Comparison of ENCODE assay signal across 13 cellular contexts in the genomic region with DNA sequence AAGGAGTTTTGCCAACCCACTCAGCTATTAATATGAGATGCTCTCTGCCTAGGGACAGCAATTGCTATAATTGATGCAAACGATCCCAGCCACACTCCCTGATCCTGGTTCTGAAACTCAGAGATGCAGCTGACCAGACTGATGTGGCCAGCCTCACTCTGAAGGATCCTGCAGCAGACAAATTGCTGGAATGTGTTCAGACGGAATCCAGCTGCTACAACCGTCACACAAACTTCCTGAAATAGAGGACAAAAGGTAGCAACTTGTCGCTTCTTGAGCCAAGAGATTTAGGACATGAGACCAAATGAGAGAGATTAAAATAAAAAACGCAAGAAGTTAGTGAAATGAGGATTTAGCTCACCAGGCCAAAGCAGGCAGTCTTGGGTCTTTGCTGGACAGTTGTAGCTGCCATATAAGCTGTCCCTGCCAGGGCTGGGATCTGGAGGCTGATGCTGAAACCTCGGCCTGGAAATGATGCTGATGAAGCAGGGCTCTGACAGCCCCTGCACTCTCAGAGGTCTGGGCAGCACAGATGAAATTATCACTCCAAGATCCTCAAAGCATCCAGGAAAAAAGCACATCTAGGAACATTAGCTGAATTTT. TPM values are rescaled to one million over a fixed set of nuclear protein-coding genes. Genes with fewer than 3 reads are reported as not detected.
DNase-seq lines count a peak whose midpoint lies in the region; ATAC-seq and TF ChIP-seq lines count a peak whose summit lies in the region.
"Had no signal": no experiment of that assay in that cellular context is flagged by ENCODE, and none has a peak within 500 bp of the region (broad histone marks: within the 10 kb centered on the region; RNA-seq: fewer than 3 reads in every experiment).

No MANE protein-coding gene starts in this region.

- H3K27me3 ChIP-seq in ACC112 (ENCODE audit: insufficient read depth, low read length) (no peaks in the 10 kb centered on the region), gastroesophageal sphincter (no peaks in the 10 kb centered on the region), foreskin keratinocyte (no peaks in the 10 kb centered on the region)

- peak overlapping the region; percentile 29 for H3K27ac ChIP-seq in ACC112 (ENCODE audit: low read depth, low read length)
- peak overlapping the region; percentile 60 for H3K27ac ChIP-seq in RWPE1
- H3K27ac ChIP-seq in gastroesophageal sphincter: peak overlapping the region in 3 of 4 donors; percentile 69 to 79 (median 73)
- no peak overlapping the region for H3K27ac ChIP-seq in foreskin keratinocyte

- CTCF ChIA-PET in RWPE1 (lab: Yijun Ruan, JAX): interaction anchor here (0.8 kb wide), 1 partner anchor 350 kb away, joined by 3 read pairs; no protein-coding TSS in a partner anchor

- H3K4me1 ChIP-seq in ACC112 (ENCODE audit: control insufficient read depth, insufficient read depth, low read length, unreplicated experiment) (peaks cover 33% of the 10 kb centered on the region), gastroesophageal sphincter (peaks cover 8 to 31% (median 13%) of the 10 kb centered on the region in 3 donors), foreskin keratinocyte (peaks cover 17% of the 10 kb centered on the region)

- H3K36me3 ChIP-seq in ACC112 (ENCODE audit: insufficient read depth, low read length) (no peaks in the 10 kb centered on the region), gastroesophageal sphincter (no peaks in the 10 kb centered on the region)

- no peak for TF ChIP-seq EP300 in gastroesophageal sphincter (IDR thresholded peaks at IDR 0.05)

- no peaks in the 10 kb centered on the region for H3K79me2 ChIP-seq in ACC112 (ENCODE audit: control insufficient read depth, insufficient read depth, low read length, unreplicated experiment)

- TF ChIP-seq POLR2A in gastroesophageal sphincter (IDR thresholded peaks at IDR 0.05): no peak

- H3K9me3 ChIP-seq in gastroesophageal sphincter: no peaks in the 10 kb centered on the region

- ATAC-seq in gastroesophageal sphincter (peak; percentile 54), foreskin keratinocyte (no peak)
- ATAC-seq: GM12878 had no signal

- H3K4me3 ChIP-seq in ACC112 (ENCODE audit: low read depth, low read length) (peak overlapping the region; percentile 3), gastroesophageal sphincter (no peak overlapping the region)
- H3K4me3 ChIP-seq: GM12878 had no signal

- peak overlapping the region; percentile 16 for H2AFZ ChIP-seq in ACC112 (ENCODE audit: low read length, unreplicated experiment)

- DNase-seq in RWPE1 (ENCODE audit: low spot score): no peak
- DNase-seq in putamen (ENCODE audit: low spot score): peak; percentile 55
- no peak for DNase-seq in foreskin keratinocyte
- no peak for DNase-seq in activated CD4-positive, alpha-beta T cell treated with anti-CD3 and anti-CD28 coated beads, Interleukin-2, amount 50 U/mL, for 4 hours
- no peak for DNase-seq in NCI-H2107 treated with DMSO at 0.1 percent for 48 hours (lab: John Stamatoyannopoulos, UW; ENCODE audit: unreplicated experiment)
- no peak for DNase-seq in islet precursor cell
- DNase-seq: activated CD4-positive, alpha-beta T cell treated with anti-CD3 and anti-CD28 coated beads for 48 hours; DMS79; NCI-H1694 treated with DMSO at 0.1 percent for 48 hours; NCI-H774 had no signal

- POLR2A ChIA-PET in RWPE1 (lab: Yijun Ruan, JAX; ENCODE audit: low non-redundant PET): interaction anchor here (1.0 kb wide), 1 partner anchor 8 kb away, joined by 3 read pairs; the partner anchor contains the start of gene YWHAQ

- WGBS in gastroesophageal sphincter (ENCODE audit: low coverage in 1 of 2), 2 donors: 15 to 22% methylated on average over 5 to 6 of the region's 6 CpGs

- TF ChIP-seq CTCF in RWPE1 (conservative IDR thresholded peaks at IDR 0.05; ENCODE audit: low read depth) (no peak), gastroesophageal sphincter (IDR thresholded peaks at IDR 0.05) (no peak), foreskin keratinocyte (conservative IDR thresholded peaks at IDR 0.05) (no peak)

RNA-seq across cellular contexts. Expression of gene YWHAQ, which starts 8.3 kb away (rescaled TPM):
- 100 to 1,000 TPM; 226 to 282 (median 255) TPM for total RNA-seq in gastroesophageal sphincter
- total RNA-seq in foreskin keratinocyte: 376 and 422 TPM in 2 replicates
- 265 and 322 TPM in 2 replicates for polyA plus RNA-seq in foreskin keratinocyte
